In the genomic region with DNA sequence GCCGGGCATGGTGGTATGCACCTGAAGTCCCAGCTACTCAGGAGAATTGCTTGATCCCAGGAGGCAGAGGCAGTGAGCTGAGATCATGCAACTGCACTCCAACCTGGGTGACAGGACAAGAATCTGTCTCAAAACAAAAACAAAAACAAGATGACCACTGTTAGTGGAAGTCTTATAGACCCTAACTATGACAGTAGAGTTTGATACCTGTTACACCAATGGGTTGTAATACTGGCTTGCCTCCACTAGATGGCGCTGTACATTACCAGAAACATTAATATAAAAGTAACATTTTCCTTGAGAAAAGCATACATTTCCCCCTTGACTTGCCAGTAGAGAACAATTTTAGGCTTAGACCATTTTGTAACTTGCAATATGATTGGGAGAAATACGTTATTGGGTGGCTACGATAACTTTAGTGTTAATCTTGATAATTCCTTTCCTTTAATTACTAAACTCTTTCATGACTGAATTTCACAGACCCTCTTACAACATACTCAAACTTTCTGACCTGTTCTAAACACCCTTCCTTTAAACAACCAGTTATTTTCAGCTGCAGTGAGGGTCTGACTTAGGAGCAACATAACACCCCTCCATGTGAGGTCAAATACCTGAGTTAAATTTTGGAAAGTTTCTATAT, we compare ENCODE assay signal across 8 cellular contexts.
DNase-seq lines count a peak whose midpoint lies in the region; ATAC-seq and TF ChIP-seq lines count a peak whose summit lies in the region.

No MANE protein-coding gene starts in this region.

- H3K27me3 ChIP-seq in OCI-LY1 (ENCODE audit: insufficient read depth, low read length): no peaks in the 10 kb centered on the region; the same call in 1 of the 2 replicates

- H2AFZ ChIP-seq in OCI-LY1 (ENCODE audit: low read length): no peak overlapping the region

- H3K9me3 ChIP-seq in OCI-LY1 (ENCODE audit: low read length): peaks cover 3% of the 10 kb centered on the region; the same call in 1 of the 2 replicates

- H3K4me2 ChIP-seq in OCI-LY1 (ENCODE audit: low read length): no peak overlapping the region

- no peak overlapping the region for H3K27ac ChIP-seq in OCI-LY1 (ENCODE audit: low read depth, low read length, poor library complexity, severe bottlenecking)

- no peak overlapping the region for H3K4me3 ChIP-seq in OCI-LY1 (ENCODE audit: low read depth, low read length, poor library complexity, severe bottlenecking)

- no peaks in the 10 kb centered on the region for H3K9me2 ChIP-seq in OCI-LY1 (ENCODE audit: low read depth, low read length)

- TF ChIP-seq CTCF in OCI-LY1 (IDR thresholded peaks at IDR 0.05; ENCODE audit: low read length): peak; percentile 77

- no peaks in the 10 kb centered on the region for H3K79me2 ChIP-seq in OCI-LY1 (ENCODE audit: insufficient read depth, low read length)

- peak; percentile 81 for DNase-seq in CD1c-positive myeloid dendritic cell (ENCODE audit: extremely low spot score)
- peak; percentile 48 for DNase-seq in activated naive CD4-positive, alpha-beta T cell treated with Interleukin-2 at 50 U/mL for 16 hours
- DNase-seq in iPS-NIHi11 (ENCODE audit: low spot score): peak; percentile 46
- peak; percentile 27 for DNase-seq in stimulated activated CD4-positive, alpha-beta T cell treated with anti-CD3 and anti-CD28 coated beads, Interleukin-2, amount 100 ng/mL, for 4 hours (ENCODE audit: low read depth)
- DNase-seq in GM19238 (ENCODE audit: insufficient read length, low spot score): no peak

- H3K36me3 ChIP-seq in OCI-LY1 (ENCODE audit: insufficient read depth, low read length): no peaks in the 10 kb centered on the region

- H3F3A ChIP-seq in OCI-LY1 (ENCODE audit: insufficient read depth, low read length): no peaks in the 10 kb centered on the region

- H4K20me1 ChIP-seq in OCI-LY1 (ENCODE audit: insufficient read depth, low read length): no peaks in the 10 kb centered on the region

- no peak overlapping the region for H3K9ac ChIP-seq in OCI-LY1 (ENCODE audit: low read length)

- ATAC-seq in GM21515 (IDR thresholded peaks at IDR 0.05; ENCODE audit: unreplicated experiment) (peak; percentile 56), HG03354 (IDR thresholded peaks at IDR 0.05; ENCODE audit: poor library complexity, severe bottlenecking, unreplicated experiment) (no peak)

- H3K4me1 ChIP-seq in OCI-LY1 (ENCODE audit: insufficient read depth, low read length, severe bottlenecking): peaks cover 9% of the 10 kb centered on the region
